11 cellular contexts compared by ENCODE assay signal in the genomic region with DNA sequence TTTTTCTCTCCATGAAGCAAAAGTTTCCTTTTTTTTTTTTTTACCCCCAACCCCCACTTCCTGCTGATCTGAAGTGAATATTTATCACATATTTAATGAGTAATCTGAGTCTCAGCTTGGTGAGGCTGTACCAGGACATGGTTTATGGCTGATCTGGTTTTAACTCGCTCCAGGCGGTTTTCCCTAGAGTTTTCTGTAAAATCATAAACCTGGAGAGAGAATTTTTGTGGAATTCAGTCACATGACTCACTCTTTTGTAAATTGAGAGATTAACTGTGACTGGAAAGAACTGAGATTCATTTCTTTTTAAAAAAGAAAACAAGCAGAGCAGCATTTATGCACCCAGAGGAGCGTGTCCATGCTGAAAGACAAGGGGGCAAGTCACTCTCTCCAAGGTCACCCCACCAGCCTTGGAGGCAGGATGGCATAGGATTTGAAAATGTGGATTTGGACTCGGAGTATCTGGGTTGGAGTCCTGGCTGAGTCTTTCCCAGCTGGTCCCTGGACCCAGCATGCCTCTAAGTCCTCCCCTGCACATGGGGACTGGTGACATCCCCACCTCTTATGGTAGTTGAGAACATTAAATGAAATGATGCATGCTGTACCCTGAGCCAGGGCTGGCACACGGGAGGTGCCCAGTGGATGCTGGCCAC.
DNase-seq lines count a peak whose midpoint lies in the region; ATAC-seq and TF ChIP-seq lines count a peak whose summit lies in the region.
"Had no signal": no experiment of that assay in that cellular context is flagged by ENCODE, and none has a peak within 500 bp of the region (broad histone marks: within the 10 kb centered on the region; RNA-seq: fewer than 3 reads in every experiment).

No MANE protein-coding gene starts in this region.

- H3K4me3 ChIP-seq in mammary epithelial cell (replicated peaks in 1 of 3; ENCODE audit: insufficient read depth in 1 of 3, low read depth in 2 of 3, low read length in 3 of 3) (no peak overlapping the region), vagina (no peak overlapping the region)

- H3K27me3 ChIP-seq in mammary epithelial cell (ENCODE audit: insufficient read depth, low read length): no peaks in the 10 kb centered on the region
- no peaks in the 10 kb centered on the region for H3K27me3 ChIP-seq in vagina
- no peaks in the 10 kb centered on the region for H3K27me3 ChIP-seq in CD4-positive, alpha-beta T cell (ENCODE audit: control insufficient read depth, insufficient read depth, low read length)

- H3K9ac ChIP-seq in mammary epithelial cell (ENCODE audit: insufficient read depth, low read length): no peak overlapping the region

- dilution Hi-C loops in mammary epithelial cell (cut with HindIII; ENCODE audit: low sequenced_read_pairs): no loop called here

- BruUV-seq in mammary epithelial cell (replicated peaks; lab: Mats Ljungman, UMichigan): no TSS peak

- peaks cover 60% of the 10 kb centered on the region for H3K79me2 ChIP-seq in mammary epithelial cell (ENCODE audit: insufficient read depth, low read length)

- TF ChIP-seq CTCF in mammary epithelial cell (conservative IDR thresholded peaks at IDR 0.05 in 1 of 2, IDR thresholded peaks at IDR 0.05 in 1 of 2; ENCODE audit: extremely low read depth in 1 of 2, insufficient read depth in 1 of 2, low read depth in 1 of 2, low read length in 2 of 2): no peak
- TF ChIP-seq CTCF in vagina (IDR thresholded peaks at IDR 0.05): no peak
- no peak for TF ChIP-seq CTCF in CD4-positive, alpha-beta T cell (IDR thresholded peaks at IDR 0.05)

- POLR2A ChIA-PET in CD4-positive, alpha-beta T cell (lab: Charles Lee): no interaction called here

- TF ChIP-seq POLR2A in vagina (IDR thresholded peaks at IDR 0.05): no peak

- intact Hi-C loops in Right ventricle myocardium superior (cut with DNase I): loop anchor here (10.0 kb wide), 1 partner anchor 53 kb away; no protein-coding TSS in a partner anchor
- intact Hi-C loops in left ventricle myocardium superior (cut with micrococcal nuclease): no loop called here
- intact Hi-C loops in mammary epithelial cell (cut with micrococcal nuclease): no loop called here
- intact Hi-C loops in vagina (cut with DNase I): no loop called here
- intact Hi-C loops in CD4-positive, alpha-beta T cell (cut with DNase I, micrococcal nuclease): no loop called here

- no peaks in the 10 kb centered on the region for H4K20me1 ChIP-seq in mammary epithelial cell (ENCODE audit: insufficient read depth, low read length)

- ATAC-seq in Right ventricle myocardium superior (ENCODE audit: poor library complexity) (peak; percentile 21), left ventricle myocardium superior (no peak)
- no peak for ATAC-seq in CD4-positive, alpha-beta T cell (ENCODE audit: poor library complexity)

- H3K9me3 ChIP-seq in mammary epithelial cell (replicated peaks; ENCODE audit: insufficient read depth, low read length) (no peaks in the 10 kb centered on the region), vagina (no peaks in the 10 kb centered on the region)
- no peaks in the 10 kb centered on the region for H3K9me3 ChIP-seq in CD4-positive, alpha-beta T cell (ENCODE audit: control insufficient read depth, low read length)

- DNase-seq in Right ventricle myocardium superior (no peak), left ventricle myocardium superior (no peak), mammary epithelial cell (peak; percentile 75), left kidney (ENCODE audit: low read depth, low spot score) (peak; percentile 88), vagina (ENCODE audit: extremely low spot score in 2 of 2) (no peak), GM19238 (ENCODE audit: insufficient read length, low spot score) (no peak), NCI-H2171 treated with DMSO at 0.1 percent for 48 hours (lab: John Stamatoyannopoulos, UW) (no peak)
- DNase-seq in CD4-positive, alpha-beta T cell: no peak
- DNase-seq: activated naive CD4-positive, alpha-beta T cell treated with anti-CD3 and anti-CD28 coated beads, Interleukin-2, amount 50 U/mL, for 16 hours; NCI-H2227 treated with DMSO at 0.1 percent for 48 hours; T-helper 9 cell had no signal

- no peaks in the 10 kb centered on the region for H3K36me3 Mint-ChIP-seq in CD4-positive, alpha-beta T cell (ENCODE audit: low read depth)

- no peak overlapping the region for H2AFZ ChIP-seq in mammary epithelial cell (ENCODE audit: low read depth, low read length)

- no peaks in the 10 kb centered on the region for H3K9me3 Mint-ChIP-seq in CD4-positive, alpha-beta T cell

- WGBS in mammary epithelial cell (ENCODE audit: low coverage, missing lambda C conversion rate): 83% methylated on average over 4 of the region's 5 CpGs

- peak overlapping the region; percentile 40 for H3K4me2 ChIP-seq in mammary epithelial cell (ENCODE audit: insufficient read depth, low read depth, low read length)

- no peak overlapping the region for H3K4me3 Mint-ChIP-seq in CD4-positive, alpha-beta T cell

- no peaks in the 10 kb centered on the region for H3K4me1 Mint-ChIP-seq in CD4-positive, alpha-beta T cell (ENCODE audit: low read depth)

- H3K27me3 Mint-ChIP-seq in CD4-positive, alpha-beta T cell: no peaks in the 10 kb centered on the region

- CTCF ChIA-PET in mammary epithelial cell (lab: Charles Lee; ENCODE audit: low non-redundant PET): no interaction called here
- CTCF ChIA-PET in CD4-positive, alpha-beta T cell (lab: Charles Lee): no interaction called here

- H3K4me1 ChIP-seq in mammary epithelial cell (ENCODE audit: insufficient read depth, low read length): peaks cover 15% of the 10 kb centered on the region
- H3K4me1 ChIP-seq in vagina: peaks cover 33% of the 10 kb centered on the region

- H3K36me3 ChIP-seq in mammary epithelial cell (ENCODE audit: insufficient read depth, low read length) (no peaks in the 10 kb centered on the region), vagina (no peaks in the 10 kb centered on the region)

- in situ Hi-C loops in mammary epithelial cell (cut with MboI; ENCODE audit: low sequenced_read_pairs in 2 of 2): no loop called here

- H3K27ac ChIP-seq in mammary epithelial cell (ENCODE audit: insufficient read depth, low read depth, low read length) (no peak overlapping the region), vagina (peak overlapping the region; percentile 85)
- no peak overlapping the region for H3K27ac ChIP-seq in CD4-positive, alpha-beta T cell (ENCODE audit: low read depth, low read length)

- no peak overlapping the region for H3K27ac Mint-ChIP-seq in CD4-positive, alpha-beta T cell

Comparison
In these comparisons a context has a peak if more than half of its experiments do, and no peak if none do; other contexts are left out.
1. DNase-seq: peak in mammary epithelial cell (single experiment) and left kidney (single experiment); none in Right ventricle myocardium superior (single experiment), left ventricle myocardium superior (single experiment), vagina (0 of 2), GM19238 (single experiment), NCI-H2171 treated with DMSO at 0.1 percent for 48 hours (single experiment) and CD4-positive, alpha-beta T cell (0 of 10).